Comparison of ENCODE assay signal across 16 cellular contexts in the genomic region with DNA sequence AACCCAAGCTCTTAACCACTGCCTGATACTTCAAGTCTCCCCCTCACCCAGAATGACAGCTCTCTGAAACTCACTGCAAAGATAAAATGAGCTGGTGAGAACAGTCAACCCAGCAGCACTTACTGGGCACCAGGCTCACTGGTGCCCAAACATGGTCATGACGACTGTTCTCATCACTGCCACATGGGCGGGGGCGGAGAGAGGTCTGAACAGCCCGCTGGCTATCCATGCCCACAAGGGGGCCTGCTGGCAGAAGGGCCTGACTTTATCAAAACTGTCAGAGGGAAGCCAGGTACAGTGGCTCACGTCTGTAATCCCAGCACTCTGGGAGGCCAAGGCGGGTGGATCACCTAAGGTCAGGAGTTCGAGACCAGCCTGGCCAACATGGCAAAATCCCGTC. TPM values are rescaled to one million over a fixed set of nuclear protein-coding genes. Genes with fewer than 3 reads are reported as not detected.
DNase-seq lines count a peak whose midpoint lies in the region; ATAC-seq and TF ChIP-seq lines count a peak whose summit lies in the region.
"Had no signal": no experiment of that assay in that cellular context is flagged by ENCODE, and none has a peak within 500 bp of the region (broad histone marks: within the 10 kb centered on the region; RNA-seq: fewer than 3 reads in every experiment).

No MANE protein-coding gene starts in this region.

- no peak overlapping the region for H3K27ac Mint-ChIP-seq in neural crest cell (ENCODE audit: unreplicated experiment)
- H3K27ac Mint-ChIP-seq: B cell; naive B cell; stimulated activated naive CD8-positive, alpha-beta T cell treated with anti-CD3 and anti-CD28 coated beads, Interleukin-15, Interleukin-2, amounts not matched to agents 100 ng/mL and 50 ng/mL, for 24 hours had no signal

- peak; percentile 49 to 51 for DNase-seq in activated T-cell treated with anti-CD3 and anti-CD28 coated beads, Interleukin-2, amount 50 U/mL, for 48 hours
- no peak for DNase-seq in activated T-cell treated with anti-CD3 and anti-CD28 coated beads, Interleukin-2, amount 50 U/mL, for 4 hours
- DNase-seq in HCEC 1CT (peak; percentile 13), neural crest cell (ENCODE audit: low read depth, low spot score) (no peak), NCI-H69 (lab: John Stamatoyannopoulos, UW) (no peak), foreskin melanocyte (no peak), NCI-H526 treated with DMSO at 0.1 percent for 48 hours (lab: John Stamatoyannopoulos, UW) (no peak)
- DNase-seq: activated effector memory CD4-positive, alpha-beta T cell treated with anti-CD3 and anti-CD28 coated beads, Interleukin-2, amount 50 U/mL, for 16 hours; left cardiac atrium; naive B cell; NCI-H187; NK-92 treated with Interleukin-12 subunit alpha and Interleukin-12 subunit beta, amount 100 ng/mL, for 24 hours had no signal

- H3K9me3 Mint-ChIP-seq in activated T-cell treated with anti-CD3 and anti-CD28 coated beads, Interleukin-2, amount 50 U/mL, for 4 hours, result no peaks in the 10 kb centered on the region
- H3K9me3 Mint-ChIP-seq in neural crest cell, result no peaks in the 10 kb centered on the region
- H3K9me3 Mint-ChIP-seq: naive B cell; stimulated activated naive CD8-positive, alpha-beta T cell treated with anti-CD3 and anti-CD28 coated beads, Interleukin-15, Interleukin-2, amounts not matched to agents 100 ng/mL and 50 ng/mL, for 24 hours had no signal

- peak; percentile 39; the same call in 1 of the 2 replicates for TF ChIP-seq CTCF in VCaP (conservative IDR thresholded peaks at IDR 0.05)
- peak; percentile 22 for TF ChIP-seq CTCF in neural crest cell (conservative IDR thresholded peaks at IDR 0.05)

- peaks cover 20% of the 10 kb centered on the region for H3K36me3 Mint-ChIP-seq in activated T-cell treated with anti-CD3 and anti-CD28 coated beads, Interleukin-2, amount 50 U/mL, for 4 hours (ENCODE audit: insufficient read depth)
- peaks cover 3% of the 10 kb centered on the region for H3K36me3 Mint-ChIP-seq in neural crest cell (ENCODE audit: low read depth)

- no peaks in the 10 kb centered on the region for H3K27me3 Mint-ChIP-seq in activated T-cell treated with anti-CD3 and anti-CD28 coated beads, Interleukin-2, amount 50 U/mL, for 4 hours (ENCODE audit: low read depth)
- no peaks in the 10 kb centered on the region for H3K27me3 Mint-ChIP-seq in neural crest cell (ENCODE audit: low read depth)
- H3K27me3 Mint-ChIP-seq: B cell; naive B cell; stimulated activated naive CD8-positive, alpha-beta T cell treated with anti-CD3 and anti-CD28 coated beads, Interleukin-15, Interleukin-2, amounts not matched to agents 100 ng/mL and 50 ng/mL, for 24 hours had no signal

- no peak for ATAC-seq in activated T-cell treated with anti-CD3 and anti-CD28 coated beads, Interleukin-2, amount 50 U/mL, for 4 hours
- ATAC-seq: heart left ventricle, left cardiac atrium had no signal

- peaks cover 22% of the 10 kb centered on the region for H3K4me1 Mint-ChIP-seq in activated T-cell treated with anti-CD3 and anti-CD28 coated beads, Interleukin-2, amount 50 U/mL, for 4 hours (ENCODE audit: low read depth)
- H3K4me1 Mint-ChIP-seq in neural crest cell, result peaks cover 21% of the 10 kb centered on the region

- H3K27ac ChIP-seq in VCaP, result no peak overlapping the region
- H3K27ac ChIP-seq: heart left ventricle had no signal

- no peak overlapping the region for H3K4me3 Mint-ChIP-seq in activated T-cell treated with anti-CD3 and anti-CD28 coated beads, Interleukin-2, amount 50 U/mL, for 4 hours
- H3K4me3 Mint-ChIP-seq in neural crest cell, result peak overlapping the region; percentile 6
- H3K4me3 Mint-ChIP-seq: B cell; stimulated activated naive CD8-positive, alpha-beta T cell treated with anti-CD3 and anti-CD28 coated beads, Interleukin-15, Interleukin-2, amounts not matched to agents 100 ng/mL and 50 ng/mL, for 24 hours had no signal

RNA-seq across cellular contexts. Expression of a gene that starts 4.0 kb away (rescaled TPM):
- 100 to 1,000 TPM; 261 to 278 (median 263) TPM for total RNA-seq in activated T-cell treated with anti-CD3 and anti-CD28 coated beads, Interleukin-2, amount 50 U/mL, for 4 hours
- 67.0 and 69.3 TPM in 2 replicates for total RNA-seq in neural crest cell

RNA-seq across cellular contexts. Expression of a gene that starts 9.2 kb away (rescaled TPM):
- total RNA-seq in activated T-cell treated with anti-CD3 and anti-CD28 coated beads, Interleukin-2, amount 50 U/mL, for 4 hours, result not detected
- total RNA-seq in neural crest cell, result not detected in 2 replicates
- total RNA-seq: B cell, heart left ventricle, left cardiac atrium had no signal

RNA-seq across cellular contexts. Expression of a gene that starts 33.2 kb away (rescaled TPM):
- total RNA-seq in activated T-cell treated with anti-CD3 and anti-CD28 coated beads, Interleukin-2, amount 50 U/mL, for 4 hours, result not detected
- 1.1 and 1.4 TPM in 2 replicates for total RNA-seq in neural crest cell
- total RNA-seq: B cell had no signal

RNA-seq across cellular contexts. Expression of a gene that starts 52.5 kb away (rescaled TPM):
- total RNA-seq in activated T-cell treated with anti-CD3 and anti-CD28 coated beads, Interleukin-2, amount 50 U/mL, for 4 hours, result under 1 TPM; 0.33 to 0.47 (median 0.46) TPM
- 3.8 and 4.3 TPM in 2 replicates for total RNA-seq in neural crest cell
- total RNA-seq: B cell had no signal

Comparison
In these comparisons a context has a peak if more than half of its experiments do, and no peak if none do; other contexts are left out.
1. DNase-seq: peak in activated T-cell treated with anti-CD3 and anti-CD28 coated beads, Interleukin-2, amount 50 U/mL, for 48 hours (2 of 2) and HCEC 1CT (single experiment); none in activated T-cell treated with anti-CD3 and anti-CD28 coated beads, Interleukin-2, amount 50 U/mL, for 4 hours (single experiment), neural crest cell (single experiment), NCI-H69 (single experiment), foreskin melanocyte (single experiment) and NCI-H526 treated with DMSO at 0.1 percent for 48 hours (single experiment).